1 cellular context compared by ENCODE assay signal in genomic region chr4:39446483-39446841, GRCh38.
TF ChIP-seq lines count a peak whose summit lies in the region.

No MANE protein-coding gene starts in this region.

TF ChIP-seq in H1, 55 proteins besides CTCF, POLR2A, EP300 and RAD21:
- TF ChIP-seq HDAC2 (IDR thresholded peaks at IDR 0.05; ENCODE audit: borderline replicate concordance in 1 of 2, low read depth in 2 of 2, low read length in 2 of 2) (no peak), CEBPB (IDR thresholded peaks at IDR 0.05; ENCODE audit: low read depth, low read length) (no peak), ZNF274 (IDR thresholded peaks at IDR 0.05; ENCODE audit: borderline replicate concordance, extremely low read depth, low read length) (no peak), PHF8 (conservative IDR thresholded peaks at IDR 0.05; ENCODE audit: low read depth, low read length) (no peak), MAX (IDR thresholded peaks at IDR 0.05) (no peak), TCF12 (IDR thresholded peaks at IDR 0.05; ENCODE audit: low read depth, low read length) (no peak), CBX5 (IDR thresholded peaks at IDR 0.05; ENCODE audit: low read depth, low read length) (no peak), NANOG (IDR thresholded peaks at IDR 0.05; ENCODE audit: insufficient read depth, low read depth, low read length, poor library complexity, severe bottlenecking) (no peak), GTF2F1 (IDR thresholded peaks at IDR 0.05; ENCODE audit: borderline replicate concordance, low read depth, low read length) (no peak), TEAD4 (IDR thresholded peaks at IDR 0.05; ENCODE audit: low read depth, low read length) (no peak), SIN3A (conservative IDR thresholded peaks at IDR 0.05 in 1 of 2, IDR thresholded peaks at IDR 0.05 in 1 of 2; ENCODE audit: low read depth in 1 of 2, low read length in 2 of 2) (no peak), USF2 (IDR thresholded peaks at IDR 0.05; ENCODE audit: low read length) (no peak), RNF2 (IDR thresholded peaks at IDR 0.05; ENCODE audit: borderline replicate concordance, low read depth, low read length, missing control alignments, poor library complexity, severe bottlenecking) (no peak), TAF1 (IDR thresholded peaks at IDR 0.05; ENCODE audit: low read depth, low read length) (no peak), BCL11A (IDR thresholded peaks at IDR 0.05; ENCODE audit: low read depth in 2 of 2, low read length in 2 of 2) (no peak), CTBP2 (IDR thresholded peaks at IDR 0.05; ENCODE audit: borderline replicate concordance, insufficient read depth, insufficient read length, low read length) (no peak), CREB1 (IDR thresholded peaks at IDR 0.05) (no peak), BRCA1 (IDR thresholded peaks at IDR 0.05; ENCODE audit: low read depth, low read length) (no peak)
